Comparison of ENCODE assay signal across 11 cellular contexts in genomic region chr10:102300289-102300843, GRCh38. TPM values are rescaled to one million over a fixed set of nuclear protein-coding genes. Genes with fewer than 3 reads are reported as not detected.
A peak's percentile ranks its signal among the peaks of the same experiment; 100 is the strongest.
DNase-seq lines count a peak whose midpoint lies in the region; ATAC-seq and TF ChIP-seq lines count a peak whose summit lies in the region.
"Had no signal": no experiment of that assay in that cellular context is flagged by ENCODE, and none has a peak within 500 bp of the region (broad histone marks: within the 10 kb centered on the region; RNA-seq: fewer than 3 reads in every experiment).

No MANE protein-coding gene starts in this region.

- peaks cover 51% of the 10 kb centered on the region for H3K4me1 Mint-ChIP-seq in HFFc6 (ENCODE audit: low read depth)

- H3K27ac Mint-ChIP-seq in HFFc6, result peak overlapping the region; percentile 86

- H3K36me3 Mint-ChIP-seq in HFFc6 (ENCODE audit: low read depth), result no peaks in the 10 kb centered on the region

- no peaks in the 10 kb centered on the region; the same call in 1 of the 2 replicates for H3K27me3 Mint-ChIP-seq in HFFc6 (ENCODE audit: insufficient read depth)

- TF ChIP-seq CTCF in AG04449 (IDR thresholded peaks at IDR 0.05; ENCODE audit: insufficient read depth, low read length, missing control alignments) (no peak), HFFc6 (IDR thresholded peaks at IDR 0.05) (no peak), cardiac fibroblast (IDR thresholded peaks at IDR 0.05; ENCODE audit: low read depth, low read length) (no peak)

- POLR2A ChIA-PET in AG04449 (lab: Yijun Ruan, JAX), result no interaction called here

- no peaks in the 10 kb centered on the region for H3K9me3 Mint-ChIP-seq in HFFc6

- ATAC-seq in GM18498 (IDR thresholded peaks at IDR 0.05; ENCODE audit: unreplicated experiment), result no peak
- ATAC-seq in HG02884 (IDR thresholded peaks at IDR 0.05; ENCODE audit: unreplicated experiment), result no peak

- H3K4me3 ChIP-seq in AG04449 (ENCODE audit: low read depth, low read length), result no peak overlapping the region; the same call in none of the 2 replicates
- peak overlapping the region in 1 of 2 donors; percentile 3 for H3K4me3 ChIP-seq in cardiac fibroblast (replicated peaks in 1 of 2; ENCODE audit: low read depth in 2 of 2, low read length in 2 of 2)
- H3K4me3 ChIP-seq: PC-9 had no signal

- DNase-seq in AG04449 (ENCODE audit: low read depth, low spot score) (peak; percentile 57), HFFc6 (peak; percentile 83), cardiac fibroblast (ENCODE audit: low read depth in 2 of 2) (peak; percentile 67 to 84), kidney tubule cell (ENCODE audit: low spot score) (peak; percentile 91), NCI-H748 treated with DMSO at 0.1 percent for 48 hours (lab: John Stamatoyannopoulos, UW) (no peak), NCI-H345 (lab: John Stamatoyannopoulos, UW) (no peak)
- DNase-seq: effector memory CD4-positive, alpha-beta T cell; midbrain; PC-9 had no signal

- CTCF ChIA-PET in AG04449 (lab: Yijun Ruan, JAX), result interaction anchor here (0.8 to 1.6 kb wide), 5 partner anchors 13 to 70 kb away, joined by 3 to 4 read pairs (median 3); no protein-coding TSS in a partner anchor

- peak overlapping the region; percentile 78 for H3K4me3 Mint-ChIP-seq in HFFc6

RNA-seq across cellular contexts. Expression of gene GBF1, which starts 55.0 kb away (rescaled TPM):
- total RNA-seq in HFFc6 (2021; fragmentation: NEBNext Ultra II Directional; extraction: Animal tissue kit (Norgen Biotek cat#: 25700)), result 10 to 100 TPM; 67.2 to 83.6 (median 74.2) TPM

RNA-seq across cellular contexts. Expression of gene PITX3, which starts 59.1 kb away (rescaled TPM):
- total RNA-seq in HFFc6 (2021; fragmentation: NEBNext Ultra II Directional; extraction: Animal tissue kit (Norgen Biotek cat#: 25700)), result under 1 TPM in 1 of 6 experiments, not detected in 5; 0.14 TPM
- total RNA-seq: PC-9 had no signal

Comparison
In these comparisons a context has a peak if more than half of its experiments do, and no peak if none do; other contexts are left out.
1. DNase-seq: peak in AG04449 (single experiment), HFFc6 (single experiment), cardiac fibroblast (2 of 2) and kidney tubule cell (single experiment); none in NCI-H748 treated with DMSO at 0.1 percent for 48 hours (single experiment) and NCI-H345 (single experiment).